Comparison of ENCODE assay signal across 25 cellular contexts in genomic region chr14:51446771-51447170, GRCh38.
DNase-seq lines count a peak whose midpoint lies in the region; ATAC-seq, FAIRE-seq and TF ChIP-seq lines count a peak whose summit lies in the region.
"Had no signal": no experiment of that assay in that cellular context is flagged by ENCODE, and none has a peak within 500 bp of the region (broad histone marks: within the 10 kb centered on the region; RNA-seq: fewer than 3 reads in every experiment).

No MANE protein-coding gene starts in this region.

- no peak overlapping the region for H3K9ac ChIP-seq in astrocyte (ENCODE audit: low read length)
- H3K9ac ChIP-seq: BLaER1 had no signal

- no peaks in the 10 kb centered on the region for H3K79me2 ChIP-seq in astrocyte (ENCODE audit: insufficient read depth, low read length)
- no peaks in the 10 kb centered on the region for H3K79me2 ChIP-seq in hepatocyte

- H3K36me3 ChIP-seq in astrocyte (ENCODE audit: insufficient read depth, low read length) (no peaks in the 10 kb centered on the region), esophagus muscularis mucosa (no peaks in the 10 kb centered on the region), testis (ENCODE audit: low read depth, missing control alignments) (no peaks in the 10 kb centered on the region), hepatocyte (replicated peaks; ENCODE audit: insufficient read depth, low read depth) (no peaks in the 10 kb centered on the region)
- H3K36me3 ChIP-seq: BLaER1, HAP-1 had no signal

- H3K27me3 ChIP-seq in astrocyte (ENCODE audit: insufficient read depth, low read length) = no peaks in the 10 kb centered on the region
- H3K27me3 ChIP-seq in esophagus muscularis mucosa = no peaks in the 10 kb centered on the region
- H3K27me3 ChIP-seq in testis = no peaks in the 10 kb centered on the region
- no peaks in the 10 kb centered on the region for H3K27me3 ChIP-seq in hepatocyte
- H3K27me3 ChIP-seq: BLaER1 had no signal

- H3K4me3 ChIP-seq in astrocyte (ENCODE audit: insufficient read depth, low read depth, low read length) = no peak overlapping the region
- H3K4me3 ChIP-seq in esophagus muscularis mucosa = no peak overlapping the region
- no peak overlapping the region for H3K4me3 ChIP-seq in testis
- no peak overlapping the region for H3K4me3 ChIP-seq in hepatocyte
- H3K4me3 ChIP-seq: BLaER1, GM12878, HAP-1 had no signal

- no peak overlapping the region for H3K27ac ChIP-seq in astrocyte (ENCODE audit: low read depth, low read length)
- H3K27ac ChIP-seq in esophagus muscularis mucosa (replicated peaks in 1 of 4) = no peak overlapping the region
- peak overlapping the region; percentile 10 to 18 for H3K27ac ChIP-seq in testis
- H3K27ac ChIP-seq in hepatocyte = no peak overlapping the region
- H3K27ac ChIP-seq: 22Rv1, BLaER1, C4-2B had no signal

- no peak overlapping the region for H3K4me2 ChIP-seq in astrocyte (ENCODE audit: low read length)
- H3K4me2 ChIP-seq in hepatocyte = no peak overlapping the region
- H3K4me2 ChIP-seq: BLaER1 had no signal

- TF ChIP-seq CTCF in astrocyte (IDR thresholded peaks at IDR 0.05; ENCODE audit: insufficient read depth, low read depth, low read length) (no peak), esophagus muscularis mucosa (IDR thresholded peaks at IDR 0.05) (no peak), testis (IDR thresholded peaks at IDR 0.05) (no peak), chondrocyte (IDR thresholded peaks at IDR 0.05) (no peak), hepatocyte (IDR thresholded peaks at IDR 0.05; ENCODE audit: poor library complexity) (no peak)

- CTCF ChIA-PET in T-cell (lab: Charles Lee) = no interaction called here

- WGBS in esophagus muscularis mucosa = 92% methylated on average over 3 of the region's 3 CpGs
- WGBS in testis, 2 donors = 82 to 90% methylated on average over 3 of the region's 3 CpGs
- WGBS in hepatocyte (ENCODE audit: low lambda C conversion rate, missing lambda C conversion rate) = 90% methylated on average over 3 of the region's 3 CpGs

- H4K20me1 ChIP-seq in astrocyte (ENCODE audit: insufficient read depth, low read length) = no peaks in the 10 kb centered on the region
- H4K20me1 ChIP-seq in hepatocyte (ENCODE audit: insufficient read depth, poor library complexity, severe bottlenecking) = no peaks in the 10 kb centered on the region
- H4K20me1 ChIP-seq: BLaER1 had no signal

- no peak overlapping the region for H2AFZ ChIP-seq in astrocyte (ENCODE audit: low read depth, low read length)
- no peak overlapping the region for H2AFZ ChIP-seq in hepatocyte

- ATAC-seq in stimulated activated naive CD8-positive, alpha-beta T cell treated with anti-CD3 and anti-CD28 coated beads, Interleukin-15, amount 100 ng/mL, for 72 hours = no peak
- ATAC-seq in T-cell (replicated peaks in 1 of 4) = no peak
- ATAC-seq: CD8-positive, alpha-beta T cell; GM12878 had no signal

- DNase-seq in EH (ENCODE audit: low read depth) = peak; percentile 33
- DNase-seq in astrocyte (ENCODE audit: low read depth) = no peak
- DNase-seq in esophagus muscularis mucosa (ENCODE audit: extremely low spot score) = peak; percentile 50
- no peak for DNase-seq in testis
- no peak for DNase-seq in chondrocyte (ENCODE audit: low spot score)
- no peak for DNase-seq in stimulated activated naive CD8-positive, alpha-beta T cell treated with anti-CD3 and anti-CD28 coated beads, Interleukin-15, amount 100 ng/mL, for 72 hours
- no peak for DNase-seq in hepatocyte (ENCODE audit: low spot score)
- DNase-seq in T-cell = no peak
- DNase-seq: Caco-2; CD4-positive, CD25-positive, alpha-beta regulatory T cell; CD8-positive, alpha-beta T cell; DMS153; DND-41; EL; GDM1; GOT3; HFFc6 had no signal

- H3K27me3 Mint-ChIP-seq in astrocyte (ENCODE audit: low read depth, unreplicated experiment) = no peaks in the 10 kb centered on the region
- no peaks in the 10 kb centered on the region for H3K27me3 Mint-ChIP-seq in chondrocyte (ENCODE audit: low read depth)
- peaks cover 37% of the 10 kb centered on the region for H3K27me3 Mint-ChIP-seq in stimulated activated naive CD8-positive, alpha-beta T cell treated with anti-CD3 and anti-CD28 coated beads, Interleukin-15, amount 100 ng/mL, for 72 hours
- H3K27me3 Mint-ChIP-seq in T-cell = peaks cover 18 to 38% of the 10 kb centered on the region in 2 donors

- H3K4me3 Mint-ChIP-seq in astrocyte (ENCODE audit: unreplicated experiment) = no peak overlapping the region
- H3K4me3 Mint-ChIP-seq in chondrocyte (ENCODE audit: unreplicated experiment) = no peak overlapping the region
- H3K4me3 Mint-ChIP-seq in stimulated activated naive CD8-positive, alpha-beta T cell treated with anti-CD3 and anti-CD28 coated beads, Interleukin-15, amount 100 ng/mL, for 72 hours = no peak overlapping the region
- H3K4me3 Mint-ChIP-seq in T-cell = no peak overlapping the region
- H3K4me3 Mint-ChIP-seq: B cell; CD4-positive, CD25-positive, alpha-beta regulatory T cell; CD8-positive, alpha-beta T cell; HFFc6 had no signal

- H3K9me3 ChIP-seq in astrocyte (ENCODE audit: insufficient read depth, low read depth, low read length) (no peaks in the 10 kb centered on the region), esophagus muscularis mucosa (no peaks in the 10 kb centered on the region), testis (no peaks in the 10 kb centered on the region), hepatocyte (ENCODE audit: low read depth) (no peaks in the 10 kb centered on the region)
- H3K9me3 ChIP-seq: BLaER1, Caco-2, HAP-1 had no signal

- FAIRE-seq in astrocyte (lab: Jason Lieb, UNC) = no peak
- FAIRE-seq: A204.1, GM12878, H54 had no signal

- peaks cover 52% of the 10 kb centered on the region for H3K4me1 Mint-ChIP-seq in astrocyte (ENCODE audit: low read depth, unreplicated experiment)
- H3K4me1 Mint-ChIP-seq in chondrocyte (ENCODE audit: low read depth) = peaks cover 56% of the 10 kb centered on the region
- no peaks in the 10 kb centered on the region for H3K4me1 Mint-ChIP-seq in stimulated activated naive CD8-positive, alpha-beta T cell treated with anti-CD3 and anti-CD28 coated beads, Interleukin-15, amount 100 ng/mL, for 72 hours
- no peaks in the 10 kb centered on the region for H3K4me1 Mint-ChIP-seq in T-cell
- H3K4me1 Mint-ChIP-seq: B cell; CD4-positive, CD25-positive, alpha-beta regulatory T cell had no signal

- POLR2A ChIA-PET in T-cell (lab: Charles Lee) = no interaction called here

- H3K9me3 Mint-ChIP-seq in astrocyte (ENCODE audit: unreplicated experiment) = no peaks in the 10 kb centered on the region
- no peaks in the 10 kb centered on the region for H3K9me3 Mint-ChIP-seq in chondrocyte (ENCODE audit: low read depth)
- no peaks in the 10 kb centered on the region for H3K9me3 Mint-ChIP-seq in stimulated activated naive CD8-positive, alpha-beta T cell treated with anti-CD3 and anti-CD28 coated beads, Interleukin-15, amount 100 ng/mL, for 72 hours
- no peaks in the 10 kb centered on the region for H3K9me3 Mint-ChIP-seq in T-cell
- H3K9me3 Mint-ChIP-seq: CD4-positive, CD25-positive, alpha-beta regulatory T cell; CD8-positive, alpha-beta T cell; HFFc6 had no signal

- intact Hi-C loops in esophagus muscularis mucosa (cut with DNase I) (no loop called here), testis (cut with DNase I; ENCODE audit: low total_unique reads) (no loop called here)

- H3K36me3 Mint-ChIP-seq in astrocyte (ENCODE audit: low read depth, unreplicated experiment) (peaks cover 2% of the 10 kb centered on the region), chondrocyte (ENCODE audit: low read depth) (no peaks in the 10 kb centered on the region), T-cell (no peaks in the 10 kb centered on the region)
- H3K36me3 Mint-ChIP-seq: CD4-positive, CD25-positive, alpha-beta regulatory T cell; CD8-positive, alpha-beta T cell had no signal

- H3K4me1 ChIP-seq in astrocyte (ENCODE audit: insufficient read depth, low read length) (peaks cover 42% of the 10 kb centered on the region), esophagus muscularis mucosa (peaks cover 3 to 25% (median 23%) of the 10 kb centered on the region in 4 donors), testis (peaks cover 18% of the 10 kb centered on the region), hepatocyte (ENCODE audit: insufficient read depth) (peaks cover 9% of the 10 kb centered on the region)
- H3K4me1 ChIP-seq: BLaER1, Caco-2, HAP-1 had no signal

- no peak for TF ChIP-seq POLR2A in esophagus muscularis mucosa (IDR thresholded peaks at IDR 0.05; ENCODE audit: low read depth)
- no peak for TF ChIP-seq POLR2A in testis (IDR thresholded peaks at IDR 0.05)

- H3K27ac Mint-ChIP-seq in astrocyte (ENCODE audit: unreplicated experiment) (peak overlapping the region; percentile 48), chondrocyte (ENCODE audit: unreplicated experiment) (no peak overlapping the region), T-cell (no peak overlapping the region)
- H3K27ac Mint-ChIP-seq in stimulated activated naive CD8-positive, alpha-beta T cell treated with anti-CD3 and anti-CD28 coated beads, Interleukin-15, amount 100 ng/mL, for 72 hours = no peak overlapping the region
- H3K27ac Mint-ChIP-seq: B cell; CD4-positive, CD25-positive, alpha-beta regulatory T cell; CD8-positive, alpha-beta T cell; HFFc6 had no signal

- no peaks in the 10 kb centered on the region for H3K9me2 ChIP-seq in hepatocyte (replicated peaks; ENCODE audit: insufficient read depth)

- TF ChIP-seq EP300 in esophagus muscularis mucosa (IDR thresholded peaks at IDR 0.05) = no peak

Comparison
In these comparisons a context has a peak if more than half of its experiments do, and no peak if none do; other contexts are left out.
1. DNase-seq: peak in EH (single experiment) and esophagus muscularis mucosa (single experiment); none in astrocyte (single experiment), testis (single experiment), chondrocyte (single experiment), stimulated activated naive CD8-positive, alpha-beta T cell treated with anti-CD3 and anti-CD28 coated beads, Interleukin-15, amount 100 ng/mL, for 72 hours (0 of 2), hepatocyte (single experiment) and T-cell (0 of 34).
2. H3K27ac ChIP-seq: peak in testis (2 of 2); none in astrocyte (single experiment), esophagus muscularis mucosa (0 of 4) and hepatocyte (single experiment).